In genomic region chrX:153794897-153795816, GRCh38 we compare ENCODE assay signal across 9 cellular contexts. TPM values are rescaled to one million over a fixed set of nuclear protein-coding genes. Genes with fewer than 3 reads are reported as not detected.
DNase-seq lines count a peak whose midpoint lies in the region; ATAC-seq, FAIRE-seq and TF ChIP-seq lines count a peak whose summit lies in the region.
"Had no signal": no experiment of that assay in that cellular context is flagged by ENCODE, and none has a peak within 500 bp of the region (broad histone marks: within the 10 kb centered on the region; RNA-seq: fewer than 3 reads in every experiment).

No MANE protein-coding gene starts in this region.

- H3K4me3 ChIP-seq in Jurkat, Clone E6-1 (ENCODE audit: low read length), result peak overlapping the region; percentile 66
- H3K4me3 ChIP-seq in K562 (peak overlapping the region; percentile 78), left lung (peak overlapping the region; percentile 48 to 76)

- in situ Hi-C loops in K562 (cut with MboI), result no loop called here

- TF ChIP-seq EP300 in K562 (IDR thresholded peaks at IDR 0.05; ENCODE audit: low read length), result no peak

- 0 out of 2 replicates have a peak overlapping the region, but pooled peaks have one; percentile 47 for H2AFZ ChIP-seq in K562 (ENCODE audit: low read depth, low read length)

- FAIRE-seq in K562 (lab: Jason Lieb, UNC), result no peak

- H3K9ac ChIP-seq in K562 (ENCODE audit: insufficient read depth in 1 of 2, low read depth in 2 of 2, low read length in 2 of 2), result peak overlapping the region; percentile 93 to 96

- H3K9me3 ChIP-seq in K562 (replicated peaks; ENCODE audit: control insufficient read depth, insufficient read depth, low read depth, low read length), result no peaks in the 10 kb centered on the region
- no peaks in the 10 kb centered on the region for H3K9me3 ChIP-seq in left lung

- TF ChIP-seq POLR2A in K562 (conservative IDR thresholded peaks at IDR 0.05), result no peak

- CTCF ChIA-PET in K562 (lab: Yijun Ruan, JAX; ENCODE audit: low intra/inter-chr PET ratio), result no interaction called here

- WGBS in K562 (ENCODE audit: insufficient coverage, low coverage, missing lambda C conversion rate), result 3% methylated on average over 38 of the region's 47 CpGs

- H3K9me1 ChIP-seq in K562 (ENCODE audit: control insufficient read depth, insufficient read depth, low read length), result no peaks in the 10 kb centered on the region

- ATAC-seq in K562 (peak; percentile 8), left lung (peak; percentile 3), GM21737 (IDR thresholded peaks at IDR 0.05; ENCODE audit: unreplicated experiment) (no peak), omental fat pad (ENCODE audit: low FRiP score) (no peak)

- POLR2A ChIA-PET in K562 (lab: Yijun Ruan, JAX), result interaction anchor here (0.6 to 1.0 kb wide), 7 partner anchors 11 to 352 kb away, joined by 3 to 5 read pairs (median 3); partner anchors contain the start of gene ARHGAP4

- H3K4me1 ChIP-seq in K562 (replicated peaks in 1 of 2; ENCODE audit: control insufficient read depth in 2 of 2, insufficient read depth in 2 of 2, low read length in 2 of 2) (peaks cover 33 to 69% of the 10 kb centered on the region in 2 experiments), left lung (peaks cover 0 to 38% of the 10 kb centered on the region in 2 donors)

- H3K4me2 ChIP-seq in K562 (ENCODE audit: insufficient read depth, low read length), result peak overlapping the region; percentile 90

- H3K27ac ChIP-seq in K562 (ENCODE audit: extremely low read depth, low read depth, low read length), result peak overlapping the region; percentile 96
- H3K27ac ChIP-seq in left lung, result peak overlapping the region in 1 of 2 donors; percentile 94
- H3K27ac ChIP-seq in substantia nigra (ENCODE audit: low read depth, low read length, poor library complexity, severe bottlenecking), result peak overlapping the region; percentile 70

- H3K27me3 ChIP-seq in K562 (ENCODE audit: control insufficient read depth in 2 of 2, insufficient read depth in 2 of 2, low read length in 2 of 2) (no peaks in the 10 kb centered on the region), left lung (no peaks in the 10 kb centered on the region)

- BruUV-seq in K562 (replicated peaks; lab: Mats Ljungman, UMichigan), result TSS peak; percentile 85

- H4K20me1 ChIP-seq in K562 (replicated peaks; ENCODE audit: control insufficient read depth, insufficient read depth, low read length), result no peaks in the 10 kb centered on the region; the same call in 1 of the 2 replicates

- DNase-seq in COLO668 (lab: John Stamatoyannopoulos, UW; ENCODE audit: unreplicated experiment), result peak; percentile 42
- DNase-seq in Jurkat, Clone E6-1 (ENCODE audit: low read depth, low spot score), result no peak
- peak in 3 of 4 experiments; percentile 32 to 61 (median 51) for DNase-seq in K562 (ENCODE audit: extremely low read depth in 1 of 4, low spot score in 3 of 4)
- DNase-seq in left lung, result no peak
- no peak for DNase-seq in substantia nigra (lab: John Stamatoyannopoulos, UW)
- DNase-seq in omental fat pad (ENCODE audit: low spot score), result no peak
- DNase-seq in 8988T, result no peak

- peaks cover 59% of the 10 kb centered on the region; the same call in 2 of the 3 replicates for H3K36me3 ChIP-seq in K562 (ENCODE audit: control insufficient read depth, insufficient read depth, low read length)
- peaks cover 0 to 37% of the 10 kb centered on the region in 2 donors for H3K36me3 ChIP-seq in left lung

- TF ChIP-seq CTCF in K562 (IDR thresholded peaks at IDR 0.05 in 2 of 3, conservative IDR thresholded peaks at IDR 0.05 in 1 of 3; ENCODE audit: insufficient read depth in 2 of 3, low read depth in 1 of 3, low read length in 3 of 3) (no peak), left lung (IDR thresholded peaks at IDR 0.05) (no peak), omental fat pad (IDR thresholded peaks at IDR 0.05) (no peak)

- H3K79me2 ChIP-seq in K562 (ENCODE audit: control insufficient read depth, insufficient read depth, low read length), result peaks cover 60% of the 10 kb centered on the region

- intact Hi-C loops in K562 (cut with micrococcal nuclease), result loop anchor here (2.0 kb wide), 1 partner anchor 30 kb away; the partner anchor contains the start of gene PLXNB3
- intact Hi-C loops in left lung (cut with DNase I), result no loop called here

- no peak for TF ChIP-seq RAD21 in K562 (CRISPR knock-in tag; conservative IDR thresholded peaks at IDR 0.05 in 1 of 2, IDR thresholded peaks at IDR 0.05 in 1 of 2)

RNA-seq across cellular contexts. Expression of gene SSR4, which starts 0.7 kb away (rescaled TPM):
- polyA plus RNA-seq in Jurkat, Clone E6-1 (2012; ENCODE audit: insufficient read depth, insufficient read length), result 286 TPM
- total RNA-seq in K562 (2011; cell fraction: chromatin; rRNA removed; ENCODE audit: low replicate concordance), result 87.7 and 259 TPM in 2 replicates
- total RNA-seq in K562 (2011; cell fraction: nucleolus; rRNA removed), result 611 and 654 TPM in 2 replicates
- total RNA-seq in K562 (2011; cell fraction: nucleoplasm; rRNA removed), result 313 and 394 TPM in 2 replicates
- total RNA-seq in K562 (2014; rRNA removed) (222 and 275 TPM in 2 replicates), K562 (2014; rRNA removed; fragmentation: Illumina TruSeq; extraction: Trizol) (120 and 146 TPM in 2 replicates), K562 (2015; rRNA removed; fragmentation: Illumina TruSeq; extraction: Trizol) (299 and 311 TPM in 2 replicates), K562 (2021) (272 and 275 TPM in 2 replicates), left lung (100 to 1,000 TPM; 295 to 327 TPM), omental fat pad (100 to 1,000 TPM; 126 to 249 (median 179) TPM)
- polyA plus RNA-seq in K562 (2011; rRNA removed) (255 and 290 TPM in 2 replicates), K562 (2014; fragmentation: Illumina TruSeq; extraction: Trizol) (196 and 294 TPM in 2 replicates), K562 (2014; fragmentation: Nextera tagmentation; extraction: Ambion mirVana) (100 to 1,000 TPM; 469 to 492 TPM), K562 (2014; rRNA removed) (344 and 405 TPM in 2 replicates)
- polyA plus RNA-seq in K562 (2011; cell fraction: cytosol; rRNA removed), result 616 and 1,308 TPM in 2 replicates
- 189 and 214 TPM in 2 replicates for polyA plus RNA-seq in K562 (2011; cell fraction: nucleus; rRNA removed)
- 287 and 544 TPM in 2 replicates for polyA plus RNA-seq in K562 (2012)
- 132 and 170 TPM in 2 replicates for polyA minus RNA-seq in K562 (2011; rRNA and poly(A)+ RNA removed)
- 261 and 339 TPM in 2 replicates for polyA minus RNA-seq in K562 (2011; cell fraction: cytosol; rRNA and poly(A)+ RNA removed)
- polyA minus RNA-seq in K562 (2011; cell fraction: nucleus; rRNA and poly(A)+ RNA removed), result 48.7 and 66.4 TPM in 2 replicates

RNA-seq across cellular contexts. Expression of gene IDH3G, which starts 1.0 kb away (rescaled TPM):
- polyA plus RNA-seq in Jurkat, Clone E6-1 (2012; ENCODE audit: insufficient read depth, insufficient read length), result 115 TPM
- 85.9 and 295 TPM in 2 replicates for total RNA-seq in K562 (2011; cell fraction: chromatin; rRNA removed; ENCODE audit: low replicate concordance)
- 142 and 145 TPM in 2 replicates for total RNA-seq in K562 (2011; cell fraction: nucleolus; rRNA removed)
- 98.2 and 107 TPM in 2 replicates for total RNA-seq in K562 (2011; cell fraction: nucleoplasm; rRNA removed)
- 62.4 and 70.5 TPM in 2 replicates for total RNA-seq in K562 (2014; rRNA removed)
- 16.3 and 30.6 TPM in 2 replicates for total RNA-seq in K562 (2014; rRNA removed; fragmentation: Illumina TruSeq; extraction: Trizol)
- 34.1 and 39.2 TPM in 2 replicates for total RNA-seq in K562 (2015; rRNA removed; fragmentation: Illumina TruSeq; extraction: Trizol)
- 64.0 and 67.1 TPM in 2 replicates for total RNA-seq in K562 (2021)
- 37.9 and 74.6 TPM in 2 replicates for polyA plus RNA-seq in K562 (2011; rRNA removed)
- polyA plus RNA-seq in K562 (2011; cell fraction: cytosol; rRNA removed), result 81.4 and 108 TPM in 2 replicates
- 174 and 207 TPM in 2 replicates for polyA plus RNA-seq in K562 (2011; cell fraction: nucleus; rRNA removed)
- polyA plus RNA-seq in K562 (2012), result 78.2 and 88.3 TPM in 2 replicates
- polyA plus RNA-seq in K562 (2014; fragmentation: Illumina TruSeq; extraction: Trizol), result 72.5 and 80.1 TPM in 2 replicates
- 10 to 100 TPM; 24.3 to 36.4 TPM for polyA plus RNA-seq in K562 (2014; fragmentation: Nextera tagmentation; extraction: Ambion mirVana)
- 63.2 and 69.3 TPM in 2 replicates for polyA plus RNA-seq in K562 (2014; rRNA removed)
- 72.5 and 76.8 TPM in 2 replicates for polyA minus RNA-seq in K562 (2011; rRNA and poly(A)+ RNA removed)
- 47.7 and 58.4 TPM in 2 replicates for polyA minus RNA-seq in K562 (2011; cell fraction: cytosol; rRNA and poly(A)+ RNA removed)
- polyA minus RNA-seq in K562 (2011; cell fraction: nucleus; rRNA and poly(A)+ RNA removed), result 49.9 and 58.3 TPM in 2 replicates
- 10 to 100 TPM; 42.4 to 52.9 TPM for total RNA-seq in left lung
- total RNA-seq in omental fat pad, result 100 to 1,000 TPM in 1 of 4 donors, 10 to 100 TPM in 3; 71.9 to 119 (median 89.7) TPM

RNA-seq across cellular contexts. Expression of gene SRPK3, which starts 14.3 kb away (rescaled TPM):
- 1.4 TPM for polyA plus RNA-seq in Jurkat, Clone E6-1 (2012; ENCODE audit: insufficient read depth, insufficient read length)
- total RNA-seq in K562 (2011; cell fraction: chromatin; rRNA removed; ENCODE audit: low replicate concordance), result 0.42 TPM in 1 of 2 replicates, not detected in the other
- 0.17 and 0.39 TPM in 2 replicates for total RNA-seq in K562 (2011; cell fraction: nucleolus; rRNA removed)
- total RNA-seq in K562 (2011; cell fraction: nucleoplasm; rRNA removed), result 0.07 TPM in 1 of 2 replicates, not detected in the other
- total RNA-seq in K562 (2014; rRNA removed) (0.09 TPM in 1 of 2 replicates, not detected in the other), K562 (2014; rRNA removed; fragmentation: Illumina TruSeq; extraction: Trizol) (not detected in 2 replicates), K562 (2015; rRNA removed; fragmentation: Illumina TruSeq; extraction: Trizol) (not detected in 2 replicates), K562 (2021) (0.04 TPM in 1 of 2 replicates, not detected in the other), left lung (under 1 TPM; 0.55 to 0.60 TPM), omental fat pad (under 1 TPM in 3 of 4 donors, not detected in 1; 0.12 to 0.47 (median 0.19) TPM)
- polyA plus RNA-seq in K562 (2011; rRNA removed) (0.01 and 0.12 TPM in 2 replicates), K562 (2014; fragmentation: Illumina TruSeq; extraction: Trizol) (0.03 TPM in 1 of 2 replicates, not detected in the other), K562 (2014; fragmentation: Nextera tagmentation; extraction: Ambion mirVana) (under 1 TPM; 0.04 to 0.06 TPM), K562 (2014; rRNA removed) (0.03 and 0.07 TPM in 2 replicates)
- polyA plus RNA-seq in K562 (2011; cell fraction: cytosol; rRNA removed), result 0.03 and 0.15 TPM in 2 replicates
- polyA plus RNA-seq in K562 (2011; cell fraction: nucleus; rRNA removed), result 0.07 and 0.27 TPM in 2 replicates
- polyA plus RNA-seq in K562 (2012), result 0.84 and 1.1 TPM in 2 replicates
- polyA minus RNA-seq in K562 (2011; rRNA and poly(A)+ RNA removed), result not detected in 2 replicates
- polyA minus RNA-seq in K562 (2011; cell fraction: cytosol; rRNA and poly(A)+ RNA removed), result not detected in 2 replicates
- 0.11 and 0.13 TPM in 2 replicates for polyA minus RNA-seq in K562 (2011; cell fraction: nucleus; rRNA and poly(A)+ RNA removed)
- total RNA-seq: HT1080 had no signal

RNA-seq across cellular contexts. Expression of gene PLXNB3, which starts 31.1 kb away (rescaled TPM):
- 1.9 TPM for polyA plus RNA-seq in Jurkat, Clone E6-1 (2012; ENCODE audit: insufficient read depth, insufficient read length)
- total RNA-seq in K562 (2011; cell fraction: chromatin; rRNA removed; ENCODE audit: low replicate concordance), result 2.4 and 18.7 TPM in 2 replicates
- 5.5 and 11.0 TPM in 2 replicates for total RNA-seq in K562 (2011; cell fraction: nucleolus; rRNA removed)
- 3.1 and 3.7 TPM in 2 replicates for total RNA-seq in K562 (2011; cell fraction: nucleoplasm; rRNA removed)
- total RNA-seq in K562 (2014; rRNA removed) (1.6 and 2.0 TPM in 2 replicates), K562 (2014; rRNA removed; fragmentation: Illumina TruSeq; extraction: Trizol) (0.22 TPM in 1 of 2 replicates, not detected in the other), K562 (2015; rRNA removed; fragmentation: Illumina TruSeq; extraction: Trizol) (0.25 and 0.72 TPM in 2 replicates), K562 (2021) (1.6 TPM in 2 replicates), left lung (1 to 10 TPM; 3.0 to 3.9 TPM), omental fat pad (10 to 100 TPM in 2 of 4 donors, 1 to 10 TPM in 2; 3.2 to 13.2 (median 10.2) TPM)
- polyA plus RNA-seq in K562 (2011; rRNA removed) (1.5 and 2.4 TPM in 2 replicates), K562 (2014; fragmentation: Illumina TruSeq; extraction: Trizol) (0.40 and 0.50 TPM in 2 replicates), K562 (2014; fragmentation: Nextera tagmentation; extraction: Ambion mirVana) (not detected), K562 (2014; rRNA removed) (1.4 and 1.6 TPM in 2 replicates)
- 0.63 and 1.1 TPM in 2 replicates for polyA plus RNA-seq in K562 (2011; cell fraction: cytosol; rRNA removed)
- polyA plus RNA-seq in K562 (2011; cell fraction: nucleus; rRNA removed), result 12.2 and 14.5 TPM in 2 replicates
- polyA plus RNA-seq in K562 (2012), result 0.94 and 1.7 TPM in 2 replicates
- 0.81 and 1.2 TPM in 2 replicates for polyA minus RNA-seq in K562 (2011; rRNA and poly(A)+ RNA removed)
- polyA minus RNA-seq in K562 (2011; cell fraction: cytosol; rRNA and poly(A)+ RNA removed), result 1.2 and 2.0 TPM in 2 replicates
- 4.0 and 4.3 TPM in 2 replicates for polyA minus RNA-seq in K562 (2011; cell fraction: nucleus; rRNA and poly(A)+ RNA removed)

RNA-seq across cellular contexts. Expression of gene PDZD4, which starts 35.2 kb away (rescaled TPM):
- polyA plus RNA-seq in Jurkat, Clone E6-1 (2012; ENCODE audit: insufficient read depth, insufficient read length), result 19.5 TPM
- 0.46 TPM in 1 of 2 replicates, not detected in the other for total RNA-seq in K562 (2011; cell fraction: chromatin; rRNA removed; ENCODE audit: low replicate concordance)
- 0.13 and 0.33 TPM in 2 replicates for total RNA-seq in K562 (2011; cell fraction: nucleolus; rRNA removed)
- not detected in 2 replicates for total RNA-seq in K562 (2011; cell fraction: nucleoplasm; rRNA removed)
- total RNA-seq in K562 (2014; rRNA removed), result 0.05 TPM in 1 of 2 replicates, not detected in the other
- total RNA-seq in K562 (2014; rRNA removed; fragmentation: Illumina TruSeq; extraction: Trizol), result not detected in 2 replicates
- not detected in 2 replicates for total RNA-seq in K562 (2015; rRNA removed; fragmentation: Illumina TruSeq; extraction: Trizol)
- 0.38 TPM in 1 of 2 replicates, not detected in the other for total RNA-seq in K562 (2021)
- 0.07 and 0.18 TPM in 2 replicates for polyA plus RNA-seq in K562 (2011; rRNA removed)
- polyA plus RNA-seq in K562 (2011; cell fraction: cytosol; rRNA removed), result 0.06 and 0.13 TPM in 2 replicates
- polyA plus RNA-seq in K562 (2011; cell fraction: nucleus; rRNA removed), result 1.1 and 1.4 TPM in 2 replicates
- polyA plus RNA-seq in K562 (2012), result 0.07 TPM in 1 of 2 replicates, not detected in the other
- polyA plus RNA-seq in K562 (2014; fragmentation: Illumina TruSeq; extraction: Trizol), result not detected in 2 replicates
- not detected for polyA plus RNA-seq in K562 (2014; fragmentation: Nextera tagmentation; extraction: Ambion mirVana)
- polyA plus RNA-seq in K562 (2014; rRNA removed), result 0.08 TPM in 1 of 2 replicates, not detected in the other
- not detected in 2 replicates for polyA minus RNA-seq in K562 (2011; rRNA and poly(A)+ RNA removed)
- polyA minus RNA-seq in K562 (2011; cell fraction: cytosol; rRNA and poly(A)+ RNA removed), result not detected in 2 replicates
- polyA minus RNA-seq in K562 (2011; cell fraction: nucleus; rRNA and poly(A)+ RNA removed), result 0.33 TPM in 1 of 2 replicates, not detected in the other
- total RNA-seq in left lung, result 1 to 10 TPM; 2.3 to 3.5 TPM
- 1 to 10 TPM; 1.9 to 2.6 (median 2.2) TPM for total RNA-seq in omental fat pad

Comparison
In these comparisons a context has a peak if more than half of its experiments do, and no peak if none do; other contexts are left out.
1. DNase-seq: peak in COLO668 (single experiment) and K562 (3 of 4); none in Jurkat, Clone E6-1 (single experiment), left lung (0 of 2), substantia nigra (0 of 49), omental fat pad (single experiment) and 8988T (single experiment).
2. ATAC-seq: peak in K562 (single experiment) and left lung (single experiment); none in GM21737 (single experiment) and omental fat pad (single experiment).
3. Peak in every context shown above with its lines, with median percentiles within 50 percentile points of each other: H3K4me3 ChIP-seq.